ENCODE assay signal across 32 cellular contexts in genomic region chr5:26535215-26535614, GRCh38.
"Had no signal": no experiment of that assay in that cellular context is flagged by ENCODE, and none has a peak within 500 bp of the region (broad histone marks: within the 10 kb centered on the region; RNA-seq: fewer than 3 reads in every experiment).

No MANE protein-coding gene starts in this region.

- H3K4me1 ChIP-seq: ascending aorta, colonic mucosa had no signal

- H3K27ac ChIP-seq: ascending aorta, cardiac muscle cell, colonic mucosa, WERI-Rb-1 had no signal

- DNase-seq: activated CD4-positive, alpha-beta memory T cell treated with anti-CD3 and anti-CD28 coated beads, Interleukin-2, amount 10 ng/mL, durations not matched to agents 7 days and 5 days; activated CD4-positive, alpha-beta T cell treated with anti-CD3 and anti-CD28 coated beads for 1 hour; activated CD4-positive, alpha-beta T cell treated with anti-CD3 and anti-CD28 coated beads for 36 hours; activated CD4-positive, alpha-beta T cell treated with anti-CD3 and anti-CD28 coated beads for 48 hours; activated CD4-positive, alpha-beta T cell treated with anti-CD3 and anti-CD28 coated beads, Interleukin-2, amount 10 ng/mL, durations not matched to agents 7 days and 5 days; activated CD4-positive, alpha-beta T cell treated with anti-CD3 and anti-CD28 coated beads, Interleukin-2, amount 50 U/mL, for 48 hours; activated CD4-positive, CD25-positive, alpha-beta regulatory T cell; activated CD8-positive, alpha-beta memory T cell treated with anti-CD3 and anti-CD28 coated beads for 24 hours; activated CD8-positive, alpha-beta memory T cell treated with anti-CD3 and anti-CD28 coated beads, Interleukin-2, amount 10 ng/mL, durations not matched to agents 7 days and 5 days; activated CD8-positive, alpha-beta memory T cell treated with anti-CD3 and anti-CD28 coated beads, Interleukin-2, amount 50 U/mL, for 48 hours; activated CD8-positive, alpha-beta T cell treated with anti-CD3 and anti-CD28 coated beads, Interleukin-2, amount 10 ng/mL, durations not matched to agents 7 days and 5 days; activated effector memory CD4-positive, alpha-beta T cell treated with Interleukin-2 at 50 U/mL for 16 hours; activated gamma-delta T cell; activated naive CD4-positive, alpha-beta T cell treated with anti-CD3 and anti-CD28 coated beads, Interleukin-2, amount 10 ng/mL, durations not matched to agents 7 days and 5 days; activated naive CD4-positive, alpha-beta T cell treated with Interleukin-2 at 50 U/mL for 16 hours; activated naive CD8-positive, alpha-beta T cell treated with anti-CD3 and anti-CD28 coated beads, Interleukin-2, amount 10 ng/mL, durations not matched to agents 7 days and 5 days; activated naive CD8-positive, alpha-beta T cell treated with anti-CD3 and anti-CD28 coated beads, Interleukin-2, amount 50 U/mL, for 24 hours; activated T-cell treated with anti-CD3 and anti-CD28 coated beads, Interleukin-2, amount 50 U/mL, for 24 hours; activated T-cell treated with anti-CD3 and anti-CD28 coated beads, Interleukin-2, amount 50 U/mL, for 48 hours; amygdala; anterior cingulate cortex; caudate nucleus; cerebellar nuclear complex; colonic mucosa; T-helper 2 cell; T-helper 9 cell; WERI-Rb-1 had no signal

- H3K9me3 ChIP-seq: ascending aorta, colonic mucosa had no signal

- H3K36me3 ChIP-seq: ascending aorta, cardiac muscle cell, colonic mucosa, WERI-Rb-1 had no signal

- ATAC-seq: activated CD4-positive, alpha-beta T cell treated with anti-CD3 and anti-CD28 coated beads for 36 hours; activated CD4-positive, CD25-positive, alpha-beta regulatory T cell treated with anti-CD3 and anti-CD28 coated beads, Interleukin-2, amount 50 U/mL, for 24 hours; activated CD8-positive, alpha-beta memory T cell treated with anti-CD3 and anti-CD28 coated beads, Interleukin-2, amount 10 ng/mL, durations not matched to agents 7 days and 5 days; activated CD8-positive, alpha-beta T cell treated with anti-CD3 and anti-CD28 coated beads, Interleukin-2, amount 10 ng/mL, durations not matched to agents 7 days and 5 days; activated naive CD8-positive, alpha-beta T cell treated with anti-CD3 and anti-CD28 coated beads, Interleukin-2, amount 50 U/mL, for 24 hours; WTC11 had no signal

- H3K27me3 ChIP-seq: ascending aorta, cardiac muscle cell, colonic mucosa had no signal

- H3K4me3 ChIP-seq: ascending aorta, cardiac muscle cell, colonic mucosa had no signal

- FAIRE-seq: bronchial epithelial cell had no signal
